ENCODE assay signal across 9 cellular contexts in the genomic region with DNA sequence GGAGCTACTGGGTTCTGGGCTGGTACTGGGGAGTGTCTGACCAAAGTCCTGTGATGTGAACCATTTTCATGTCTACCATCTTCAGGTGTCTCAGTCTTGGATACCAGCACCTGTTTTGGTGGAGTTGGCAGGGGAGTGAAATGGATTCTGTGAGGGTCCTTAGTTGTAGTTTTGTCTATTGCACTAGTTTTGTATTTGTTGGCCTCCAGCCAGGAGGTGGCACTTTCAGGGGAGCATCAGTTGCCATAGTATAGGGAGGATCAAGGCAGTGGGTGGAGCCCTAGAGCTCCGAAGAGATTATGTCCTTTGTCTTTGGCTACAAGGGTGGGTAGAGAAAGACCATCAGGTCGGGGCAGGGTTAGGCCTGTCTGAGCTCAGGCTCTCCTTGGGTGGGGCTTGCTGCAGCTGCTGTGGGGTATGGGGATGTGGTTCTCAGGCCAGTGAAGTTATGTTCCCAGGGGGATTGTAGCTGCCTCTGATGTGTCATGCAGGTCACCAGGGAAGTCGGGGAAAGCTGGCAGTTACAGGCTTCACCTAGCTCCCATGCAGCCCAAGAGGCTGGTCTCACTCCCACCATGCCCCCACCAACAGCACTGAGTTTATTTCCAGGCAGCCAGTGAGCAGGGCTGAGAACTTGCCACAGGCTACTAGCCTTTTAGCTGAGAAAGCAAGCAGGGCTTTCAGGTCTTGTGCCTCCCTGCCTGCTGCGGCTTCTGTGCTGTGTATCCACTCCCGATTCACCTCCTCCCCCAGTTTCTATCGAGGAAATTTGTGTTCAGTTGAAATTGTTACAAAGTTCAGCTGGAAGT.
DNase-seq lines count a peak whose midpoint lies in the region; ATAC-seq and TF ChIP-seq lines count a peak whose summit lies in the region.
"Had no signal": no experiment of that assay in that cellular context is flagged by ENCODE, and none has a peak within 500 bp of the region (broad histone marks: within the 10 kb centered on the region; RNA-seq: fewer than 3 reads in every experiment).

No MANE protein-coding gene starts in this region.

- H3K4me1 Mint-ChIP-seq in activated CD4-positive, alpha-beta memory T cell treated with anti-CD3 and anti-CD28 coated beads, Interleukin-2, amount 10 ng/mL, durations not matched to agents 7 days and 5 days, result peaks cover 36% of the 10 kb centered on the region
- H3K4me1 Mint-ChIP-seq in activated CD4-positive, alpha-beta memory T cell treated with anti-CD3 and anti-CD28 coated beads for 36 hours (ENCODE audit: low read depth), result peaks cover 33% of the 10 kb centered on the region
- peaks cover 27 to 50% of the 10 kb centered on the region in 2 donors for H3K4me1 Mint-ChIP-seq in stimulated activated naive B cell treated with anti-CD40 and anti-IgM and Interleukin-4, amounts not matched to agents 10 μg/mL and 1 μg/mL and 100 μg/mL, for 72 hours

- H3K27ac Mint-ChIP-seq in activated CD4-positive, alpha-beta memory T cell treated with anti-CD3 and anti-CD28 coated beads, Interleukin-2, amount 10 ng/mL, durations not matched to agents 7 days and 5 days, result peak overlapping the region; percentile 37
- no peak overlapping the region for H3K27ac Mint-ChIP-seq in activated CD4-positive, alpha-beta memory T cell treated with anti-CD3 and anti-CD28 coated beads for 36 hours
- H3K27ac Mint-ChIP-seq in stimulated activated naive B cell treated with anti-CD40 and anti-IgM and Interleukin-4, amounts not matched to agents 10 μg/mL and 1 μg/mL and 100 μg/mL, for 72 hours, result peak overlapping the region; percentile 72

- peaks cover 36% of the 10 kb centered on the region for H3K36me3 Mint-ChIP-seq in activated CD4-positive, alpha-beta memory T cell treated with anti-CD3 and anti-CD28 coated beads, Interleukin-2, amount 10 ng/mL, durations not matched to agents 7 days and 5 days (ENCODE audit: low read depth)
- H3K36me3 Mint-ChIP-seq in activated CD4-positive, alpha-beta memory T cell treated with anti-CD3 and anti-CD28 coated beads for 36 hours, result peaks cover 11% of the 10 kb centered on the region
- H3K36me3 Mint-ChIP-seq in stimulated activated naive B cell treated with anti-CD40 and anti-IgM and Interleukin-4, amounts not matched to agents 10 μg/mL and 1 μg/mL and 100 μg/mL, for 72 hours, result peaks cover 16 to 22% of the 10 kb centered on the region in 2 donors

- peaks cover 21% of the 10 kb centered on the region for H3K9me3 Mint-ChIP-seq in activated CD4-positive, alpha-beta memory T cell treated with anti-CD3 and anti-CD28 coated beads, Interleukin-2, amount 10 ng/mL, durations not matched to agents 7 days and 5 days
- H3K9me3 Mint-ChIP-seq in activated CD4-positive, alpha-beta memory T cell treated with anti-CD3 and anti-CD28 coated beads for 36 hours, result peaks cover 9% of the 10 kb centered on the region
- H3K9me3 Mint-ChIP-seq in stimulated activated naive B cell treated with anti-CD40 and anti-IgM and Interleukin-4, amounts not matched to agents 10 μg/mL and 1 μg/mL and 100 μg/mL, for 72 hours, result peaks cover 16 to 19% of the 10 kb centered on the region in 2 donors

- H3K4me3 Mint-ChIP-seq in activated CD4-positive, alpha-beta memory T cell treated with anti-CD3 and anti-CD28 coated beads, Interleukin-2, amount 10 ng/mL, durations not matched to agents 7 days and 5 days, result no peak overlapping the region
- H3K4me3 Mint-ChIP-seq in activated CD4-positive, alpha-beta memory T cell treated with anti-CD3 and anti-CD28 coated beads for 36 hours, result no peak overlapping the region
- peak overlapping the region; percentile 58 to 70 for H3K4me3 Mint-ChIP-seq in stimulated activated naive B cell treated with anti-CD40 and anti-IgM and Interleukin-4, amounts not matched to agents 10 μg/mL and 1 μg/mL and 100 μg/mL, for 72 hours

- intact Hi-C loops in activated CD4-positive, alpha-beta memory T cell treated with anti-CD3 and anti-CD28 coated beads for 36 hours (cut with micrococcal nuclease), result no loop called here

- in situ Hi-C loops in GM13977 (cut with MboI; ENCODE audit: low pct_unique_long_range_greater_than_20kb, low sequenced_read_pairs, unreplicated experiment), result no loop called here

- CTCF ChIA-PET in activated CD4-positive, alpha-beta memory T cell treated with anti-CD3 and anti-CD28 coated beads, Interleukin-2, amount 10 ng/mL, durations not matched to agents 7 days and 5 days (lab: Charles Lee), result interaction anchor here (1.0 to 1.4 kb wide), 2 partner anchors 90 to 557 kb away, joined by 3 read pairs; no protein-coding TSS in a partner anchor
- CTCF ChIA-PET in activated CD4-positive, alpha-beta memory T cell treated with anti-CD3 and anti-CD28 coated beads for 36 hours (lab: Charles Lee), result interaction anchor here (0.6 to 1.1 kb wide), 2 partner anchors 40 to 89 kb away, joined by 3 read pairs; no protein-coding TSS in a partner anchor

- peak; percentile 39 for ATAC-seq in HG02938 (IDR thresholded peaks at IDR 0.05; ENCODE audit: unreplicated experiment)
- peak; percentile 72 to 79 for ATAC-seq in stimulated activated naive B cell treated with anti-CD40 and anti-IgM and Interleukin-4, amounts not matched to agents 10 μg/mL and 1 μg/mL and 100 μg/mL, for 72 hours (replicated peaks)

- DNase-seq in activated CD4-positive, alpha-beta memory T cell treated with anti-CD3 and anti-CD28 coated beads, Interleukin-2, amount 10 ng/mL, durations not matched to agents 7 days and 5 days, result no peak
- no peak for DNase-seq in activated CD4-positive, alpha-beta memory T cell treated with anti-CD3 and anti-CD28 coated beads for 36 hours
- DNase-seq in SK-N-DZ (ENCODE audit: low spot score), result peak; percentile 2
- DNase-seq in stimulated activated naive B cell treated with anti-CD40 and anti-IgM and Interleukin-4, amounts not matched to agents 10 μg/mL and 1 μg/mL and 100 μg/mL, for 72 hours, result peak; percentile 64
- no peak for DNase-seq in GM13977 (ENCODE audit: low spot score)
- DNase-seq in NCI-H82 (lab: John Stamatoyannopoulos, UW), result no peak
- no peak for DNase-seq in A172 (ENCODE audit: low spot score)
- DNase-seq: activated CD4-positive, alpha-beta T cell treated with anti-CD3 and anti-CD28 coated beads, Interleukin-2, amount 50 U/mL, for 4 hours had no signal

- no peak for TF ChIP-seq CTCF in GM13977 (IDR thresholded peaks at IDR 0.05; ENCODE audit: extremely low read depth, insufficient read depth, missing control alignments)

- POLR2A ChIA-PET in activated CD4-positive, alpha-beta memory T cell treated with anti-CD3 and anti-CD28 coated beads, Interleukin-2, amount 10 ng/mL, durations not matched to agents 7 days and 5 days (lab: Charles Lee), result interaction anchor here (1.5 kb wide), 1 partner anchor 606 kb away, joined by 4 read pairs; the partner anchor contains the start of gene NRBF2
- POLR2A ChIA-PET in activated CD4-positive, alpha-beta memory T cell treated with anti-CD3 and anti-CD28 coated beads for 36 hours (lab: Charles Lee), result no interaction called here

- H3K27me3 Mint-ChIP-seq in activated CD4-positive, alpha-beta memory T cell treated with anti-CD3 and anti-CD28 coated beads, Interleukin-2, amount 10 ng/mL, durations not matched to agents 7 days and 5 days, result peaks cover 15% of the 10 kb centered on the region
- peaks cover 11% of the 10 kb centered on the region for H3K27me3 Mint-ChIP-seq in activated CD4-positive, alpha-beta memory T cell treated with anti-CD3 and anti-CD28 coated beads for 36 hours
- no peaks in the 10 kb centered on the region for H3K27me3 Mint-ChIP-seq in stimulated activated naive B cell treated with anti-CD40 and anti-IgM and Interleukin-4, amounts not matched to agents 10 μg/mL and 1 μg/mL and 100 μg/mL, for 72 hours

Comparison
In these comparisons a context has a peak if more than half of its experiments do, and no peak if none do; other contexts are left out.
1. DNase-seq: peak in SK-N-DZ (single experiment) and stimulated activated naive B cell treated with anti-CD40 and anti-IgM and Interleukin-4, amounts not matched to agents 10 μg/mL and 1 μg/mL and 100 μg/mL, for 72 hours (single experiment); none in activated CD4-positive, alpha-beta memory T cell treated with anti-CD3 and anti-CD28 coated beads, Interleukin-2, amount 10 ng/mL, durations not matched to agents 7 days and 5 days (single experiment), activated CD4-positive, alpha-beta memory T cell treated with anti-CD3 and anti-CD28 coated beads for 36 hours (single experiment), GM13977 (single experiment), NCI-H82 (single experiment) and A172 (single experiment).
2. H3K4me3 Mint-ChIP-seq: peak in stimulated activated naive B cell treated with anti-CD40 and anti-IgM and Interleukin-4, amounts not matched to agents 10 μg/mL and 1 μg/mL and 100 μg/mL, for 72 hours (2 of 2); none in activated CD4-positive, alpha-beta memory T cell treated with anti-CD3 and anti-CD28 coated beads, Interleukin-2, amount 10 ng/mL, durations not matched to agents 7 days and 5 days (single experiment) and activated CD4-positive, alpha-beta memory T cell treated with anti-CD3 and anti-CD28 coated beads for 36 hours (single experiment).